Comparison of ENCODE assay signal across 8 cellular contexts in the genomic region with DNA sequence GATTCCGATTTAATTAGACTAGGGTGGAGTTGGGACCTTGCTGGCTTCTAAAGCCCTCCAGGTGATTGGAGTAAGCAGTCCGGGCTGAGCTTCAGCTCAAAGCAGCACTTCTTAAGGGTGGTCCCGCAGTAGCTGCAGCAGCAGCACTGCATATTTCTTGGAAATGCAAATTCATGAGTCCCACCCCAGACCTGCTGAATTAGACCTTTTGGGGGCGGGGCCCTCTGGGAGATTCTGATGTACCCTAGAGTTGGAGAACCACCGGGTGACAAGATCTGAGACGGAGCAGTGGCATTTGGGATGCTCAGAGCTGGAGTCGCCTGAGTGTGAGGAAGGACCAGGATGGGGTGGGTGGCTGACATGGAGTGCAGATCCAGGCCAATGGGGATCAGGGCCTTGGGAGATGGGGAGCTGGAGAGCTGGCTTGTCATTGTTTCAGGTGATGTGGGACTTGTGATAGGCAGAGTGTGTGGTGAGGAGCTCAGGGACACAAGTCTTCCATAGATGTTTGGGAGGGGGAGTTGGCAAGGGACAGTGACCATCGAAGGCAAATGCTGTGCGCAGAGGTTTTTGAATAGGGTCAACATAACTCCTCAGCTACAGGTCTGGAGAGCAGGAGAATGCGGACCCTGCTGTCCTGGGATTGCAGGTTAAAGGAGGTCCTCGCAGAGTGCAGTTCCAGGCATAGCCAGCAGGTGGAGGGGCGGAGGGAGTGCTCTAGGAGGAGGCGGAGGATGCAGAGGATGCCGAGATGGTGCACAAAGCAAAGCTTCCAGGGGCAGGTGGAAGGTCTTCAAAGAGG.
DNase-seq lines count a peak whose midpoint lies in the region; ATAC-seq and TF ChIP-seq lines count a peak whose summit lies in the region.

No MANE protein-coding gene starts in this region.

- H3K79me2 ChIP-seq in neural cell (replicated peaks; ENCODE audit: insufficient read depth, low read length), result no peaks in the 10 kb centered on the region

- no peak overlapping the region for H2AFZ ChIP-seq in neural cell (ENCODE audit: low read depth, low read length)

- no peaks in the 10 kb centered on the region for H3K9me2 ChIP-seq in neural cell (ENCODE audit: insufficient read depth, low read length)

- no peaks in the 10 kb centered on the region for H3K36me3 ChIP-seq in neural cell (ENCODE audit: insufficient read depth, low read length)
- H3K36me3 ChIP-seq in transverse colon, result no peaks in the 10 kb centered on the region

- ATAC-seq in HG02870 (IDR thresholded peaks at IDR 0.05; ENCODE audit: unreplicated experiment), result peak; percentile 75

- no peaks in the 10 kb centered on the region for H3K27me3 ChIP-seq in neural cell (ENCODE audit: insufficient read depth, low read depth, low read length)
- no peaks in the 10 kb centered on the region for H3K27me3 ChIP-seq in transverse colon

- H3K9me3 ChIP-seq in neural cell (ENCODE audit: low read length), result no peaks in the 10 kb centered on the region
- no peaks in the 10 kb centered on the region for H3K9me3 ChIP-seq in transverse colon

- no peaks in the 10 kb centered on the region for H3K4me1 ChIP-seq in transverse colon

- peak; percentile 45 for TF ChIP-seq CTCF in neural cell (IDR thresholded peaks at IDR 0.05; ENCODE audit: poor library complexity, severe bottlenecking)
- peak; percentile 59 to 81 (median 75) for TF ChIP-seq CTCF in transverse colon (IDR thresholded peaks at IDR 0.05)

- TF ChIP-seq RAD21 in neural cell (conservative IDR thresholded peaks at IDR 0.05), result no peak

- no peaks in the 10 kb centered on the region for H4K20me1 ChIP-seq in neural cell (ENCODE audit: insufficient read depth)

- in situ Hi-C loops in transverse colon (cut with MboI; ENCODE audit: low pct_ligation_motif_present in 1 of 4, low pct_unique_long_range_greater_than_20kb in 1 of 4, low sequenced_read_pairs in 3 of 4), result loop anchor here in 3 of 4 donors (25.0 kb wide), 2 partner anchors 509 to 1216 kb away; no protein-coding TSS in a partner anchor

- H3F3A ChIP-seq in neural cell (ENCODE audit: insufficient read depth, low read length, poor library complexity, severe bottlenecking), result peaks cover 4% of the 10 kb centered on the region

- WGBS in transverse colon (ENCODE audit: low coverage in 1 of 2), 2 donors, result 48 to 82% methylated on average over 3 to 14 of the region's 14 CpGs

- DNase-seq in SIG-M5 treated with dmso at 0.1 percent for 504 hours (lab: John Stamatoyannopoulos, UW; ENCODE audit: unreplicated experiment), result peak; percentile 18
- DNase-seq in SIG-M5 (lab: John Stamatoyannopoulos, UW), result no peak
- peak; percentile 6 for DNase-seq in NCI-H526 treated with DMSO at 0.1 percent for 48 hours (lab: John Stamatoyannopoulos, UW)
- peak; percentile 15 for DNase-seq in activated CD8-positive, alpha-beta memory T cell treated with anti-CD3 and anti-CD28 coated beads, Interleukin-2, amount 50 U/mL, for 24 hours (ENCODE audit: extremely low read depth)
- DNase-seq in fibroblast of gingiva (ENCODE audit: low read depth), result peak; percentile 41
- DNase-seq in transverse colon, result peak; percentile 57

- H3K4me2 ChIP-seq in neural cell (ENCODE audit: low read length), result no peak overlapping the region

- no peak overlapping the region for H3K27ac ChIP-seq in neural cell (ENCODE audit: low read length)
- H3K27ac ChIP-seq in transverse colon, result no peak overlapping the region

- H3K9ac ChIP-seq in neural cell (ENCODE audit: low read length), result no peak overlapping the region

- intact Hi-C loops in transverse colon (cut with DNase I; ENCODE audit: low total_unique reads), result loop anchor here (10.0 kb wide), 1 partner anchor 1204 kb away; no protein-coding TSS in a partner anchor

- H3K4me3 ChIP-seq in neural cell (ENCODE audit: low read length) (no peak overlapping the region), transverse colon (no peak overlapping the region)

- no peak for TF ChIP-seq EP300 in neural cell (conservative IDR thresholded peaks at IDR 0.05; ENCODE audit: poor library complexity, severe bottlenecking)
- TF ChIP-seq EP300 in transverse colon (IDR thresholded peaks at IDR 0.05; ENCODE audit: low read depth), result no peak

- no peak for TF ChIP-seq POLR2A in transverse colon (IDR thresholded peaks at IDR 0.05)

TF ChIP-seq in neural cell, 6 proteins besides CTCF, POLR2A, EP300 and RAD21:
- TF ChIP-seq REST (IDR thresholded peaks at IDR 0.05; ENCODE audit: borderline replicate concordance) (no peak), TAF1 (IDR thresholded peaks at IDR 0.05; ENCODE audit: low read depth) (no peak), POLR2AphosphoS5 (IDR thresholded peaks at IDR 0.05) (no peak), EZH2 (IDR thresholded peaks at IDR 0.05; ENCODE audit: borderline replicate concordance, insufficient read depth, low read length, poor library complexity, severe bottlenecking) (no peak), SMC3 (conservative IDR thresholded peaks at IDR 0.05; ENCODE audit: poor library complexity) (no peak), MXI1 (conservative IDR thresholded peaks at IDR 0.05; ENCODE audit: poor library complexity, severe bottlenecking) (no peak)
